ENCODE assay signal across 12 cellular contexts in the genomic region with DNA sequence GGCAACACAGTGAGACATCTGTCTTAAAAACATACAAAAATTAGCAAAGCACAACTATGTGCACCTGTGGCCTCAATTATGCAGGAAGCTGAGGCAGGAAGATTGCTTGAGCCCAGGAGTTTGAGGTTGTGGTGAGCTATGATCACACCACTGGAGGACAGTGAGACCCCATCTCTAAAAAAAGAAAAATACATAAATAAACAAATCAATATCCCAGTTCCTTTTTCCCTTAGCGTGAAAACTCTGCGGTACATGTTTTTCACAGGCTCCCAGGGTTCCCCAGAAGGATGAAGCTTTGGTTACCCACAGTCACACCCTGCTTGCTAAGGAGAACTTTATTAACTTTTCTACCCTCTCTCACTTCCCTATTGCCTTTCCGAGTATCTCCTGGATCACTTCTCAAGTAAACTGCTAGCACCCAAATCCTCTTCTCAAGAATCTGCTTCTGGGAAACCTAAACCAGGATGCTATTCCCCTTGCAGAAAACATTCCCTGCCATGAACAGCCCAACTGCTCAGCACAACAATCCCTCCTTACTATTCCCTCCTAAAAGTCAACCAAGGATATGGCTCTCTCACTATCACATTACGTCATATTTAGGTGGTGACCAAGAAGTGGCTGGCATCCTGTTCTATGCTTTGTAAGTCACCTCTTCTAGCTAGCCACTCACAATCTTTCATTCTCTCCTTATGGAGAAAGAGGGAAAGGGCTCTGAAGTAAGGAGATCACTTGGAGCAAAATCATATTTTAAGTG.
A peak's percentile ranks its signal among the peaks of the same experiment; 100 is the strongest.
DNase-seq lines count a peak whose midpoint lies in the region; ATAC-seq and TF ChIP-seq lines count a peak whose summit lies in the region.
"Had no signal": no experiment of that assay in that cellular context is flagged by ENCODE, and none has a peak within 500 bp of the region (broad histone marks: within the 10 kb centered on the region; RNA-seq: fewer than 3 reads in every experiment).

No MANE protein-coding gene starts in this region.

- H3K4me1 Mint-ChIP-seq in chondrocyte (ENCODE audit: low read depth) = peaks cover 13% of the 10 kb centered on the region

- H3K27ac ChIP-seq in BLaER1 = peak overlapping the region; percentile 69; the same call in 1 of the 2 replicates
- H3K27ac ChIP-seq: transverse colon had no signal

- no peak overlapping the region; the same call in 1 of the 2 replicates for H3K4me3 ChIP-seq in BLaER1
- H3K4me3 ChIP-seq: transverse colon had no signal

- H3K27me3 Mint-ChIP-seq in chondrocyte (ENCODE audit: low read depth) = no peaks in the 10 kb centered on the region
- H3K27me3 Mint-ChIP-seq: activated B cell treated with CpG ODN at 0.5 μM for 24 hours, B cell had no signal

- peak; percentile 46 for ATAC-seq in GM19035 (IDR thresholded peaks at IDR 0.05; ENCODE audit: unreplicated experiment)
- peak; percentile 64 for ATAC-seq in HG02981 (IDR thresholded peaks at IDR 0.05; ENCODE audit: unreplicated experiment)
- ATAC-seq: right cardiac atrium had no signal

- H3K9ac ChIP-seq in BLaER1 = no peak overlapping the region; the same call in 1 of the 2 replicates

- H3K4me3 Mint-ChIP-seq in chondrocyte (ENCODE audit: unreplicated experiment) = no peak overlapping the region
- H3K4me3 Mint-ChIP-seq: activated B cell treated with CpG ODN at 0.5 μM for 24 hours, B cell had no signal

- H3K27me3 ChIP-seq in BLaER1 = no peaks in the 10 kb centered on the region
- H3K27me3 ChIP-seq: transverse colon had no signal

- H3K9me3 Mint-ChIP-seq in chondrocyte (ENCODE audit: low read depth) = no peaks in the 10 kb centered on the region
- H3K9me3 Mint-ChIP-seq: activated B cell treated with CpG ODN at 0.5 μM for 24 hours had no signal

- DNase-seq in SIG-M5 treated with dmso at 0.1 percent for 504 hours (lab: John Stamatoyannopoulos, UW; ENCODE audit: unreplicated experiment) (peak; percentile 83), ureter (ENCODE audit: low spot score) (no peak), NCI-H524 (lab: John Stamatoyannopoulos, UW) (no peak), germinal center (ENCODE audit: low spot score) (no peak), chondrocyte (ENCODE audit: low spot score) (no peak)
- DNase-seq: activated B cell treated with CpG ODN at 0.5 μM for 24 hours, right cardiac atrium, transverse colon had no signal

- no peaks in the 10 kb centered on the region; the same call in 1 of the 2 replicates for H3K36me3 ChIP-seq in BLaER1
- H3K36me3 ChIP-seq: transverse colon had no signal

- H3K4me2 ChIP-seq in BLaER1 = peak overlapping the region; percentile 72

- H4K20me1 ChIP-seq in BLaER1 = no peaks in the 10 kb centered on the region

- peaks cover 4% of the 10 kb centered on the region; the same call in 1 of the 2 replicates for H3K9me3 ChIP-seq in BLaER1
- H3K9me3 ChIP-seq: transverse colon had no signal

- TF ChIP-seq CTCF in chondrocyte (IDR thresholded peaks at IDR 0.05) = no peak

- H3K27ac Mint-ChIP-seq in chondrocyte (ENCODE audit: unreplicated experiment) = no peak overlapping the region
- H3K27ac Mint-ChIP-seq: activated B cell treated with CpG ODN at 0.5 μM for 24 hours, B cell had no signal

- no peaks in the 10 kb centered on the region for H3K36me3 Mint-ChIP-seq in chondrocyte (ENCODE audit: low read depth)

- peaks cover 27% of the 10 kb centered on the region for H3K4me1 ChIP-seq in BLaER1
- H3K4me1 ChIP-seq: transverse colon had no signal
